ENCODE assay signal across 14 cellular contexts in the genomic region with DNA sequence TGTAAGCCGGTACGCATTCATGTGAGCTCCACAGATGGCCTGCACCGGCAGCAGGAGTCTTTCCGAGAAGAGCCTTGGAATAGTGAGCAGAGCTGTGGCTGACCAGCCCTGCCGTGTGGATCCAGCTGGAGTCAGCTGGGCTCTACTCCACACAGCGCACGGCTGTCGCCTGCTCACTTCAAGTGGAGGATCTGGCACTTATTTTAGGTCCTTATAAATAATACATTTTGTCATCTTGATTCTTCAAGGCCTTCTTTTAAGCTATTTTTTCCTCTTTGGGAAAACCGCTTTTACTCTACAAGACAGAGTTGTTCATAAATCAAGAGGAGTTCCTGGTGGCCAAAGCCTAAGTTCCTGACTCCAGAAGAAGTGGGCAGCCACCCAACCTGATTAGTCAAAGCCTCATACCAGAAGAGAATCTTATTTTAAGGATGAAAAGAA.
A peak's percentile ranks its signal among the peaks of the same experiment; 100 is the strongest.
DNase-seq lines count a peak whose midpoint lies in the region; ATAC-seq and TF ChIP-seq lines count a peak whose summit lies in the region.
"Had no signal": no experiment of that assay in that cellular context is flagged by ENCODE, and none has a peak within 500 bp of the region (broad histone marks: within the 10 kb centered on the region; RNA-seq: fewer than 3 reads in every experiment).

No MANE protein-coding gene starts in this region.

- H3K9me3 ChIP-seq in heart right ventricle (no peaks in the 10 kb centered on the region), spleen (no peaks in the 10 kb centered on the region)

- H3K36me3 ChIP-seq in heart right ventricle = no peaks in the 10 kb centered on the region
- no peaks in the 10 kb centered on the region for H3K36me3 ChIP-seq in spleen

- WGBS in heart right ventricle, 2 donors = 65 to 73% methylated on average over 9 of the region's 9 CpGs
- WGBS in spleen, 5 donors = 63 to 77% (median 68%) methylated on average over 9 of the region's 9 CpGs

- TF ChIP-seq CTCF in heart right ventricle (IDR thresholded peaks at IDR 0.05) (no peak), spleen (IDR thresholded peaks at IDR 0.05 in 8 of 11, conservative IDR thresholded peaks at IDR 0.05 in 3 of 11) (no peak)

- H3K27me3 ChIP-seq in heart right ventricle (no peaks in the 10 kb centered on the region), spleen (replicated peaks in 1 of 7) (no peaks in the 10 kb centered on the region)

- H3K27ac ChIP-seq in angular gyrus (ENCODE audit: low read depth, low read length) (peak overlapping the region; percentile 22), heart right ventricle (peak overlapping the region in 5 of 10 donors; percentile 1 to 56 (median 19)), spleen (peak overlapping the region in 2 of 8 donors; percentile 19 to 44)
- H3K27ac ChIP-seq: SK-N-MC had no signal

- ATAC-seq in heart right ventricle (peak; percentile 78 to 98 (median 96)), GM21381 (IDR thresholded peaks at IDR 0.05; ENCODE audit: unreplicated experiment) (no peak)
- ATAC-seq: activated CD8-positive, alpha-beta T cell treated with anti-CD3 and anti-CD28 coated beads, Interleukin-2, amount 10 ng/mL, durations not matched to agents 7 days and 5 days; stimulated activated effector memory CD8-positive, alpha-beta T cell treated with anti-CD3 and anti-CD28 coated beads, Interleukin-12 subunit alpha, Interleukin-12 subunit beta, amount 100 ng/mL, for 72 hours had no signal

- H3K4me1 ChIP-seq in heart right ventricle (peaks cover 0 to 26% (median under 1%) of the 10 kb centered on the region in 9 donors), spleen (peaks cover 0 to 8% (median 2%) of the 10 kb centered on the region in 6 donors)

- H3K4me3 ChIP-seq in heart right ventricle (no peak overlapping the region), spleen (no peak overlapping the region)
- H3K4me3 ChIP-seq: SK-N-MC had no signal

- DNase-seq in AG08396 (ENCODE audit: low spot score) (peak; percentile 32), heart right ventricle (peak; percentile 37 to 44), posterior vena cava (ENCODE audit: low spot score) (peak; percentile 86), spleen (no peak), HUDEP-2 (lab: John Stamatoyannopoulos, UW; ENCODE audit: unreplicated experiment in 76 of 76) (no peak), NCI-H146 treated with DMSO at 0.1 percent for 48 hours (lab: John Stamatoyannopoulos, UW; ENCODE audit: unreplicated experiment) (no peak)
- DNase-seq: activated CD8-positive, alpha-beta T cell treated with anti-CD3 and anti-CD28 coated beads, Interleukin-2, amount 10 ng/mL, durations not matched to agents 7 days and 5 days; effector memory CD4-positive, alpha-beta T cell; islet precursor cell; NCI-H226 had no signal

- intact Hi-C loops in heart right ventricle (cut with DNase I) = loop anchor here in 1 of 10 donors (5.0 kb wide), 1 partner anchor 56 kb away; no protein-coding TSS in a partner anchor
- intact Hi-C loops in posterior vena cava (cut with DNase I) = no loop called here
- intact Hi-C loops in spleen (cut with DNase I; ENCODE audit: low total_unique reads) = no loop called here

- no peak for TF ChIP-seq POLR2A in spleen (IDR thresholded peaks at IDR 0.05)

Comparison
In these comparisons a context has a peak if more than half of its experiments do, and no peak if none do; other contexts are left out.
1. DNase-seq: peak in AG08396 (single experiment), heart right ventricle (2 of 2) and posterior vena cava (single experiment); none in spleen (single experiment), HUDEP-2 (0 of 76) and NCI-H146 treated with DMSO at 0.1 percent for 48 hours (single experiment).